Comparison of ENCODE assay signal across 21 cellular contexts in genomic region chr7:128105228-128106022, GRCh38.
DNase-seq lines count a peak whose midpoint lies in the region; ATAC-seq, FAIRE-seq and TF ChIP-seq lines count a peak whose summit lies in the region.
"Had no signal": no experiment of that assay in that cellular context is flagged by ENCODE, and none has a peak within 500 bp of the region (broad histone marks: within the 10 kb centered on the region; RNA-seq: fewer than 3 reads in every experiment).

No MANE protein-coding gene starts in this region.

- no peaks in the 10 kb centered on the region for H3K36me3 ChIP-seq in CD8-positive, alpha-beta memory T cell (ENCODE audit: insufficient read depth, low read length)
- H3K36me3 ChIP-seq: neutrophil, tibial nerve had no signal

- peak; percentile 37 for DNase-seq in NCI-H82 (lab: John Stamatoyannopoulos, UW)
- DNase-seq in NCI-H82 treated with DMSO at 0.1 percent for 48 hours (lab: John Stamatoyannopoulos, UW; ENCODE audit: unreplicated experiment), result no peak
- DNase-seq in CD8-positive, alpha-beta memory T cell, result no peak
- no peak for DNase-seq in activated naive CD8-positive, alpha-beta T cell treated with anti-CD3 and anti-CD28 coated beads, Interleukin-2, amount 50 U/mL, for 24 hours
- DNase-seq in nephron progenitor cell, result no peak
- no peak for DNase-seq in D721Med (ENCODE audit: insufficient read length, low spot score)
- DNase-seq in NCI-H2227 treated with DMSO at 0.1 percent for 48 hours (lab: John Stamatoyannopoulos, UW), result no peak
- DNase-seq: activated CD8-positive, alpha-beta memory T cell treated with anti-CD3 and anti-CD28 coated beads, Interleukin-2, amount 50 U/mL, for 4 hours; CD4-positive, CD25-positive, alpha-beta regulatory T cell; kidney glomerular epithelial cell; NCI-H2029; NCI-H510A treated with DMSO at 0.1 percent for 48 hours; SHP77; stimulated activated naive CD4-positive, alpha-beta T cell treated with Interleukin-2 at 50 U/mL for 16 hours had no signal

- no peaks in the 10 kb centered on the region for H3K9me3 ChIP-seq in CD8-positive, alpha-beta memory T cell (ENCODE audit: low read length)
- H3K9me3 ChIP-seq: neutrophil had no signal

- FAIRE-seq in D721Med (lab: Jason Lieb, UNC), result no peak
- FAIRE-seq: A204.1 had no signal

- ATAC-seq in activated naive CD8-positive, alpha-beta T cell treated with anti-CD3 and anti-CD28 coated beads, Interleukin-2, amount 50 U/mL, for 24 hours, result no peak
- ATAC-seq in GM19395 (IDR thresholded peaks at IDR 0.05; ENCODE audit: unreplicated experiment), result no peak

- H3K4me1 ChIP-seq in CD8-positive, alpha-beta memory T cell (ENCODE audit: insufficient read depth, low read length), result peaks cover 65% of the 10 kb centered on the region

- no peaks in the 10 kb centered on the region for H3K36me3 Mint-ChIP-seq in CD8-positive, alpha-beta memory T cell
- no peaks in the 10 kb centered on the region for H3K36me3 Mint-ChIP-seq in activated naive CD8-positive, alpha-beta T cell treated with anti-CD3 and anti-CD28 coated beads, Interleukin-2, amount 50 U/mL, for 24 hours (ENCODE audit: low read depth)
- H3K36me3 Mint-ChIP-seq in nephron progenitor cell (ENCODE audit: low read depth), result no peaks in the 10 kb centered on the region
- H3K36me3 Mint-ChIP-seq: brain; CD4-positive, CD25-positive, alpha-beta regulatory T cell; mesothelial cell of epicardium had no signal

- POLR2A ChIA-PET in CD8-positive, alpha-beta memory T cell (lab: Charles Lee), result interaction anchor here (0.7 kb wide), 1 partner anchor 1687 kb away, joined by 3 read pairs; no protein-coding TSS in a partner anchor

- peak overlapping the region in 2 of 8 donors; percentile 35 to 87 for H3K27ac Mint-ChIP-seq in CD8-positive, alpha-beta memory T cell
- no peak overlapping the region for H3K27ac Mint-ChIP-seq in activated naive CD8-positive, alpha-beta T cell treated with anti-CD3 and anti-CD28 coated beads, Interleukin-2, amount 50 U/mL, for 24 hours
- no peak overlapping the region for H3K27ac Mint-ChIP-seq in nephron progenitor cell
- H3K27ac Mint-ChIP-seq: brain, mesothelial cell of epicardium had no signal

- no peak overlapping the region for H3K4me3 ChIP-seq in CD8-positive, alpha-beta memory T cell (ENCODE audit: low read length)

- CTCF ChIA-PET in CD8-positive, alpha-beta memory T cell (lab: Charles Lee), result interaction anchor here (1.8 kb wide), 1 partner anchor 30 kb away, joined by 11 read pairs; no protein-coding TSS in a partner anchor

- no peaks in the 10 kb centered on the region for H3K27me3 ChIP-seq in CD8-positive, alpha-beta memory T cell (ENCODE audit: insufficient read depth, low read length, poor library complexity, severe bottlenecking)

- no peaks in the 10 kb centered on the region for H3K9me3 Mint-ChIP-seq in CD8-positive, alpha-beta memory T cell
- no peaks in the 10 kb centered on the region for H3K9me3 Mint-ChIP-seq in activated naive CD8-positive, alpha-beta T cell treated with anti-CD3 and anti-CD28 coated beads, Interleukin-2, amount 50 U/mL, for 24 hours
- H3K9me3 Mint-ChIP-seq in nephron progenitor cell, result peaks cover 3% of the 10 kb centered on the region

- TF ChIP-seq CTCF in nephron progenitor cell (IDR thresholded peaks at IDR 0.05), result no peak
- no peak for TF ChIP-seq CTCF in D721Med (IDR thresholded peaks at IDR 0.05; ENCODE audit: insufficient read depth, missing control alignments)

- no peak overlapping the region for H3K27ac ChIP-seq in CD8-positive, alpha-beta memory T cell (ENCODE audit: low read depth, low read length)
- H3K27ac ChIP-seq: HL-60, neutrophil, tibial nerve had no signal

- peaks cover 62 to 80% (median 70%) of the 10 kb centered on the region in 3 donors for H3K4me1 Mint-ChIP-seq in CD8-positive, alpha-beta memory T cell
- H3K4me1 Mint-ChIP-seq in activated naive CD8-positive, alpha-beta T cell treated with anti-CD3 and anti-CD28 coated beads, Interleukin-2, amount 50 U/mL, for 24 hours, result peaks cover 60% of the 10 kb centered on the region
- peaks cover 17% of the 10 kb centered on the region for H3K4me1 Mint-ChIP-seq in nephron progenitor cell

- peak overlapping the region; percentile 29 to 60 (median 48) for H3K4me3 Mint-ChIP-seq in CD8-positive, alpha-beta memory T cell
- peak overlapping the region; percentile 45 for H3K4me3 Mint-ChIP-seq in activated naive CD8-positive, alpha-beta T cell treated with anti-CD3 and anti-CD28 coated beads, Interleukin-2, amount 50 U/mL, for 24 hours
- peak overlapping the region; percentile 52 for H3K4me3 Mint-ChIP-seq in nephron progenitor cell

- H3K27me3 Mint-ChIP-seq in CD8-positive, alpha-beta memory T cell, result no peaks in the 10 kb centered on the region
- H3K27me3 Mint-ChIP-seq in activated naive CD8-positive, alpha-beta T cell treated with anti-CD3 and anti-CD28 coated beads, Interleukin-2, amount 50 U/mL, for 24 hours, result peaks cover 3% of the 10 kb centered on the region
- peaks cover 74% of the 10 kb centered on the region for H3K27me3 Mint-ChIP-seq in nephron progenitor cell (ENCODE audit: low read depth, poor library complexity)
